In genomic region chrX:66677430-66677829, GRCh38 we compare ENCODE assay signal across 1 cellular context.
TF ChIP-seq lines count a peak whose summit lies in the region.

No MANE protein-coding gene starts in this region.

TF ChIP-seq in endothelial cell of umbilical vein, 7 proteins besides CTCF, POLR2A, EP300 and RAD21:
- TF ChIP-seq FOS (IDR thresholded peaks at IDR 0.05; ENCODE audit: borderline replicate concordance, insufficient read depth, low read length) (no peak), JUN (IDR thresholded peaks at IDR 0.05; ENCODE audit: borderline replicate concordance, insufficient read depth, insufficient read length, low read depth) (no peak), POLR2AphosphoS5 (IDR thresholded peaks at IDR 0.05; ENCODE audit: insufficient read depth, low read depth, low read length) (no peak), MYC (IDR thresholded peaks at IDR 0.05; ENCODE audit: low read depth, low read length) (no peak), GATA2 (IDR thresholded peaks at IDR 0.05; ENCODE audit: insufficient read depth, insufficient read length, low read depth, low read length) (no peak), MAX (IDR thresholded peaks at IDR 0.05; ENCODE audit: insufficient read depth, insufficient read length) (no peak), EZH2 (IDR thresholded peaks at IDR 0.05; ENCODE audit: borderline replicate concordance, low read depth, low read length, severe bottlenecking) (no peak)
